In genomic region chr22:37538590-37539357, GRCh38 we compare ENCODE assay signal across 8 cellular contexts. TPM values are rescaled to one million over a fixed set of nuclear protein-coding genes. Genes with fewer than 3 reads are reported as not detected.
DNase-seq lines count a peak whose midpoint lies in the region; ATAC-seq and TF ChIP-seq lines count a peak whose summit lies in the region.

No MANE protein-coding gene starts in this region.

- H3K9me3 Mint-ChIP-seq in activated naive CD8-positive, alpha-beta T cell treated with anti-CD3 and anti-CD28 coated beads, Interleukin-2, amount 50 U/mL, for 24 hours = no peaks in the 10 kb centered on the region

- TF ChIP-seq CTCF in GM06990 (IDR thresholded peaks at IDR 0.05; ENCODE audit: insufficient read depth, low read length, poor library complexity, severe bottlenecking) (peak; percentile 92), heart right ventricle (IDR thresholded peaks at IDR 0.05) (peak; percentile 89 to 99 (median 96))

- H3K4me3 Mint-ChIP-seq in activated naive CD8-positive, alpha-beta T cell treated with anti-CD3 and anti-CD28 coated beads, Interleukin-2, amount 50 U/mL, for 24 hours = no peak overlapping the region

- H3K27ac ChIP-seq in heart right ventricle (peak overlapping the region in 2 of 10 donors; percentile 22 to 28), aorta (ENCODE audit: low read depth in 1 of 2, low read length in 2 of 2) (no peak overlapping the region)

- ATAC-seq in HG02610 (IDR thresholded peaks at IDR 0.05; ENCODE audit: unreplicated experiment) (peak; percentile 68), heart right ventricle (peak; percentile 98 to 99 (median 99)), aorta (ENCODE audit: low FRiP score) (peak; percentile 98)
- peak; percentile 96 for ATAC-seq in activated naive CD8-positive, alpha-beta T cell treated with anti-CD3 and anti-CD28 coated beads, Interleukin-2, amount 50 U/mL, for 24 hours

- H3K4me3 ChIP-seq in GM06990 (replicated peaks; ENCODE audit: low read depth, low read length) (no peak overlapping the region), heart right ventricle (peak overlapping the region in 5 of 10 donors; percentile 8 to 17 (median 14)), aorta (ENCODE audit: low read length in 2 of 2) (no peak overlapping the region)

- intact Hi-C loops in heart right ventricle (cut with DNase I) = loop anchor here in 9 of 10 donors (1.0 to 5.0 kb wide), 8 partner anchors 29 to 56 kb away; no protein-coding TSS in a partner anchor
- intact Hi-C loops in aorta (cut with DNase I) = loop anchor here (1.0 to 5.0 kb wide), 3 partner anchors 34 to 54 kb away; no protein-coding TSS in a partner anchor

- H3K27me3 ChIP-seq in GM06990 (replicated peaks; ENCODE audit: control insufficient read depth, insufficient read depth, low read length) = no peaks in the 10 kb centered on the region
- peaks cover 0 to 15% (median 0%) of the 10 kb centered on the region in 7 donors for H3K27me3 ChIP-seq in heart right ventricle
- H3K27me3 ChIP-seq in aorta (ENCODE audit: control insufficient read depth in 1 of 2, insufficient read depth in 2 of 2, low read length in 1 of 2) = no peaks in the 10 kb centered on the region

- no peaks in the 10 kb centered on the region for H3K36me3 Mint-ChIP-seq in activated naive CD8-positive, alpha-beta T cell treated with anti-CD3 and anti-CD28 coated beads, Interleukin-2, amount 50 U/mL, for 24 hours (ENCODE audit: low read depth)

- H3K27ac Mint-ChIP-seq in activated naive CD8-positive, alpha-beta T cell treated with anti-CD3 and anti-CD28 coated beads, Interleukin-2, amount 50 U/mL, for 24 hours = peak overlapping the region; percentile 61

- WGBS in heart right ventricle, 2 donors = 21 to 23% methylated on average over 20 of the region's 20 CpGs
- 9 to 10% methylated on average over 20 of the region's 20 CpGs for WGBS in aorta, 2 donors

- peak; percentile 76 for DNase-seq in GM06990 (ENCODE audit: extremely low read depth, insufficient read length)
- peak; percentile 82 for DNase-seq in NCI-H1436 (lab: John Stamatoyannopoulos, UW)
- peak; percentile 77 to 92 (median 82) for DNase-seq in T-helper 1 cell
- peak; percentile 94 for DNase-seq in activated naive CD8-positive, alpha-beta T cell treated with anti-CD3 and anti-CD28 coated beads, Interleukin-2, amount 50 U/mL, for 24 hours
- DNase-seq in heart right ventricle = peak; percentile 94 to 96
- DNase-seq in putamen (ENCODE audit: low spot score) = peak; percentile 89
- peak; percentile 97 to 98 for DNase-seq in aorta

- H3K27me3 Mint-ChIP-seq in activated naive CD8-positive, alpha-beta T cell treated with anti-CD3 and anti-CD28 coated beads, Interleukin-2, amount 50 U/mL, for 24 hours = peaks cover 28% of the 10 kb centered on the region

- H3K36me3 ChIP-seq in GM06990 (ENCODE audit: control insufficient read depth, insufficient read depth, low read length) (no peaks in the 10 kb centered on the region), heart right ventricle (no peaks in the 10 kb centered on the region), aorta (ENCODE audit: control insufficient read depth in 1 of 2, insufficient read depth in 2 of 2, low read length in 1 of 2) (no peaks in the 10 kb centered on the region)

- no peaks in the 10 kb centered on the region for H3K9me3 ChIP-seq in heart right ventricle
- no peaks in the 10 kb centered on the region for H3K9me3 ChIP-seq in aorta (ENCODE audit: control insufficient read depth, low read length)

- peaks cover 38% of the 10 kb centered on the region for H3K4me1 Mint-ChIP-seq in activated naive CD8-positive, alpha-beta T cell treated with anti-CD3 and anti-CD28 coated beads, Interleukin-2, amount 50 U/mL, for 24 hours

- peaks cover 0 to 24% (median 7%) of the 10 kb centered on the region in 9 donors for H3K4me1 ChIP-seq in heart right ventricle
- H3K4me1 ChIP-seq in aorta (ENCODE audit: control insufficient read depth in 1 of 2, insufficient read depth in 2 of 2, low read length in 2 of 2) = no peaks in the 10 kb centered on the region

RNA-seq across cellular contexts. Expression of gene CARD10, which starts 19.6 kb away (rescaled TPM):
- 10 to 100 TPM in 3 of 10 donors, 1 to 10 TPM in 7; 7.4 to 12.9 (median 8.5) TPM for total RNA-seq in heart right ventricle
- 10 to 100 TPM; 14.0 to 14.8 TPM for polyA plus RNA-seq in heart right ventricle
- 10 to 100 TPM; 10.1 to 24.9 TPM for total RNA-seq in aorta
- 1 to 10 TPM; 2.2 to 8.8 TPM for polyA plus RNA-seq in aorta

RNA-seq across cellular contexts. Expression of gene CDC42EP1, which starts 21.5 kb away (rescaled TPM):
- total RNA-seq in heart right ventricle (10 to 100 TPM; 10.6 to 48.3 (median 16.2) TPM), aorta (10 to 100 TPM; 69.1 to 76.3 TPM)
- polyA plus RNA-seq in heart right ventricle (10 to 100 TPM; 12.6 to 19.7 TPM), aorta (10 to 100 TPM; 26.0 to 44.6 TPM)

RNA-seq across cellular contexts. Expression of gene LGALS2, which starts 41.1 kb away (rescaled TPM):
- total RNA-seq in heart right ventricle (1 to 10 TPM in 1 of 10 donors, under 1 TPM in 2, not detected in 7; 0.53 to 6.5 (median 0.61) TPM), aorta (1 to 10 TPM in 1 of 2 donors, not detected in 1; 2.1 TPM)
- polyA plus RNA-seq in heart right ventricle (not detected), aorta (10 to 100 TPM in 1 of 2 donors, not detected in 1; 22.8 TPM)

RNA-seq across cellular contexts. Expression of gene MFNG, which starts 52.6 kb away (rescaled TPM):
- total RNA-seq in heart right ventricle = 10 to 100 TPM in 4 of 10 donors, 1 to 10 TPM in 6; 5.1 to 19.4 (median 8.5) TPM
- polyA plus RNA-seq in heart right ventricle = 10 to 100 TPM in 1 of 2 donors, 1 to 10 TPM in 1; 8.9 to 15.8 TPM
- 10 to 100 TPM; 22.8 to 35.4 TPM for total RNA-seq in aorta
- 10 to 100 TPM in 1 of 2 donors, 1 to 10 TPM in 1; 6.7 to 12.0 TPM for polyA plus RNA-seq in aorta
